Comparison of ENCODE assay signal across 19 cellular contexts in genomic region chr1:85356130-85356529, GRCh38.
DNase-seq lines count a peak whose midpoint lies in the region; ATAC-seq and TF ChIP-seq lines count a peak whose summit lies in the region.
"Had no signal": no experiment of that assay in that cellular context is flagged by ENCODE, and none has a peak within 500 bp of the region (broad histone marks: within the 10 kb centered on the region; RNA-seq: fewer than 3 reads in every experiment).

No MANE protein-coding gene starts in this region.

- DNase-seq in COR-L47 (lab: John Stamatoyannopoulos, UW) (peak; percentile 49), DMS 273 treated with DMSO at 0.1 percent for 48 hours (lab: John Stamatoyannopoulos, UW) (peak; percentile 14), NCI-H446 treated with DMSO at 0.1 percent for 48 hours (lab: John Stamatoyannopoulos, UW) (peak; percentile 56), SW 1271 (lab: John Stamatoyannopoulos, UW) (no peak), HK-2 (ENCODE audit: unreplicated experiment) (no peak)
- DNase-seq: GDM1, HCEC 1CT, KBM-7, MV-4-11, NCI-H1436 treated with DMSO at 0.1 percent for 48 hours, NCI-H2029, NCI-H510A, NCI-H82, PC-3 had no signal

- no peaks in the 10 kb centered on the region for H3K36me3 Mint-ChIP-seq in nephron (ENCODE audit: low read depth)
- H3K36me3 Mint-ChIP-seq: CD14-positive monocyte had no signal

- no peak for TF ChIP-seq CTCF in nephron (IDR thresholded peaks at IDR 0.05; ENCODE audit: unreplicated experiment in 3 of 3)

- H3K27me3 Mint-ChIP-seq in nephron (ENCODE audit: low read depth) = no peaks in the 10 kb centered on the region

- peaks cover 29% of the 10 kb centered on the region for H3K4me1 Mint-ChIP-seq in nephron
- H3K4me1 Mint-ChIP-seq: CD14-positive monocyte had no signal

- ATAC-seq in GM18520 (IDR thresholded peaks at IDR 0.05; ENCODE audit: unreplicated experiment) = no peak
- ATAC-seq: GM23338, PC-3 had no signal

- no peak overlapping the region for H3K4me3 Mint-ChIP-seq in nephron
- H3K4me3 Mint-ChIP-seq: CD14-positive monocyte; GM23338; T-helper 1 cell treated with Interleukin-12 subunit alpha and Interleukin-12 subunit beta and Interleukin-4 antibody, amounts not matched to agents 30 μg/mL and 1 μg/mL, for 36 hours had no signal

- H3K27ac Mint-ChIP-seq in nephron = peak overlapping the region in 2 of 3 experiments; percentile 29 to 58
- H3K27ac Mint-ChIP-seq: CD14-positive monocyte; GM23338; T-helper 1 cell treated with Interleukin-12 subunit alpha and Interleukin-12 subunit beta and Interleukin-4 antibody, amounts not matched to agents 30 μg/mL and 1 μg/mL, for 36 hours had no signal

- H3K9me3 Mint-ChIP-seq in nephron = no peaks in the 10 kb centered on the region
- H3K9me3 Mint-ChIP-seq: CD14-positive monocyte; GM23338; T-helper 1 cell treated with Interleukin-12 subunit alpha and Interleukin-12 subunit beta and Interleukin-4 antibody, amounts not matched to agents 30 μg/mL and 1 μg/mL, for 36 hours had no signal

Comparison
In these comparisons a context has a peak if more than half of its experiments do, and no peak if none do; other contexts are left out.
1. DNase-seq: peak in COR-L47 (single experiment), DMS 273 treated with DMSO at 0.1 percent for 48 hours (single experiment) and NCI-H446 treated with DMSO at 0.1 percent for 48 hours (single experiment); none in SW 1271 (0 of 2) and HK-2 (single experiment).